In genomic region chr1:20883766-20884165, GRCh38 we compare ENCODE assay signal across 1 cellular context.
TF ChIP-seq lines count a peak whose summit lies in the region.

No MANE protein-coding gene starts in this region.

TF ChIP-seq in GM23338, 12 proteins besides CTCF, POLR2A, EP300 and RAD21 (continued from another document):
- TF ChIP-seq, protein P1, sequence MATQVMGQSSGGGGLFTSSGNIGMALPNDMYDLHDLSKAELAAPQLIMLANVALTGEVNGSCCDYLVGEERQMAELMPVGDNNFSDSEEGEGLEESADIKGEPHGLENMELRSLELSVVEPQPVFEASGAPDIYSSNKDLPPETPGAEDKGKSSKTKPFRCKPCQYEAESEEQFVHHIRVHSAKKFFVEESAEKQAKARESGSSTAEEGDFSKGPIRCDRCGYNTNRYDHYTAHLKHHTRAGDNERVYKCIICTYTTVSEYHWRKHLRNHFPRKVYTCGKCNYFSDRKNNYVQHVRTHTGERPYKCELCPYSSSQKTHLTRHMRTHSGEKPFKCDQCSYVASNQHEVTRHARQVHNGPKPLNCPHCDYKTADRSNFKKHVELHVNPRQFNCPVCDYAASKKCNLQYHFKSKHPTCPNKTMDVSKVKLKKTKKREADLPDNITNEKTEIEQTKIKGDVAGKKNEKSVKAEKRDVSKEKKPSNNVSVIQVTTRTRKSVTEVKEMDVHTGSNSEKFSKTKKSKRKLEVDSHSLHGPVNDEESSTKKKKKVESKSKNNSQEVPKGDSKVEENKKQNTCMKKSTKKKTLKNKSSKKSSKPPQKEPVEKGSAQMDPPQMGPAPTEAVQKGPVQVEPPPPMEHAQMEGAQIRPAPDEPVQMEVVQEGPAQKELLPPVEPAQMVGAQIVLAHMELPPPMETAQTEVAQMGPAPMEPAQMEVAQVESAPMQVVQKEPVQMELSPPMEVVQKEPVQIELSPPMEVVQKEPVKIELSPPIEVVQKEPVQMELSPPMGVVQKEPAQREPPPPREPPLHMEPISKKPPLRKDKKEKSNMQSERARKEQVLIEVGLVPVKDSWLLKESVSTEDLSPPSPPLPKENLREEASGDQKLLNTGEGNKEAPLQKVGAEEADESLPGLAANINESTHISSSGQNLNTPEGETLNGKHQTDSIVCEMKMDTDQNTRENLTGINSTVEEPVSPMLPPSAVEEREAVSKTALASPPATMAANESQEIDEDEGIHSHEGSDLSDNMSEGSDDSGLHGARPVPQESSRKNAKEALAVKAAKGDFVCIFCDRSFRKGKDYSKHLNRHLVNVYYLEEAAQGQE (IDR thresholded peaks at IDR 0.05; ENCODE audit: unreplicated experiment): no peak
- TF ChIP-seq, protein P2, sequence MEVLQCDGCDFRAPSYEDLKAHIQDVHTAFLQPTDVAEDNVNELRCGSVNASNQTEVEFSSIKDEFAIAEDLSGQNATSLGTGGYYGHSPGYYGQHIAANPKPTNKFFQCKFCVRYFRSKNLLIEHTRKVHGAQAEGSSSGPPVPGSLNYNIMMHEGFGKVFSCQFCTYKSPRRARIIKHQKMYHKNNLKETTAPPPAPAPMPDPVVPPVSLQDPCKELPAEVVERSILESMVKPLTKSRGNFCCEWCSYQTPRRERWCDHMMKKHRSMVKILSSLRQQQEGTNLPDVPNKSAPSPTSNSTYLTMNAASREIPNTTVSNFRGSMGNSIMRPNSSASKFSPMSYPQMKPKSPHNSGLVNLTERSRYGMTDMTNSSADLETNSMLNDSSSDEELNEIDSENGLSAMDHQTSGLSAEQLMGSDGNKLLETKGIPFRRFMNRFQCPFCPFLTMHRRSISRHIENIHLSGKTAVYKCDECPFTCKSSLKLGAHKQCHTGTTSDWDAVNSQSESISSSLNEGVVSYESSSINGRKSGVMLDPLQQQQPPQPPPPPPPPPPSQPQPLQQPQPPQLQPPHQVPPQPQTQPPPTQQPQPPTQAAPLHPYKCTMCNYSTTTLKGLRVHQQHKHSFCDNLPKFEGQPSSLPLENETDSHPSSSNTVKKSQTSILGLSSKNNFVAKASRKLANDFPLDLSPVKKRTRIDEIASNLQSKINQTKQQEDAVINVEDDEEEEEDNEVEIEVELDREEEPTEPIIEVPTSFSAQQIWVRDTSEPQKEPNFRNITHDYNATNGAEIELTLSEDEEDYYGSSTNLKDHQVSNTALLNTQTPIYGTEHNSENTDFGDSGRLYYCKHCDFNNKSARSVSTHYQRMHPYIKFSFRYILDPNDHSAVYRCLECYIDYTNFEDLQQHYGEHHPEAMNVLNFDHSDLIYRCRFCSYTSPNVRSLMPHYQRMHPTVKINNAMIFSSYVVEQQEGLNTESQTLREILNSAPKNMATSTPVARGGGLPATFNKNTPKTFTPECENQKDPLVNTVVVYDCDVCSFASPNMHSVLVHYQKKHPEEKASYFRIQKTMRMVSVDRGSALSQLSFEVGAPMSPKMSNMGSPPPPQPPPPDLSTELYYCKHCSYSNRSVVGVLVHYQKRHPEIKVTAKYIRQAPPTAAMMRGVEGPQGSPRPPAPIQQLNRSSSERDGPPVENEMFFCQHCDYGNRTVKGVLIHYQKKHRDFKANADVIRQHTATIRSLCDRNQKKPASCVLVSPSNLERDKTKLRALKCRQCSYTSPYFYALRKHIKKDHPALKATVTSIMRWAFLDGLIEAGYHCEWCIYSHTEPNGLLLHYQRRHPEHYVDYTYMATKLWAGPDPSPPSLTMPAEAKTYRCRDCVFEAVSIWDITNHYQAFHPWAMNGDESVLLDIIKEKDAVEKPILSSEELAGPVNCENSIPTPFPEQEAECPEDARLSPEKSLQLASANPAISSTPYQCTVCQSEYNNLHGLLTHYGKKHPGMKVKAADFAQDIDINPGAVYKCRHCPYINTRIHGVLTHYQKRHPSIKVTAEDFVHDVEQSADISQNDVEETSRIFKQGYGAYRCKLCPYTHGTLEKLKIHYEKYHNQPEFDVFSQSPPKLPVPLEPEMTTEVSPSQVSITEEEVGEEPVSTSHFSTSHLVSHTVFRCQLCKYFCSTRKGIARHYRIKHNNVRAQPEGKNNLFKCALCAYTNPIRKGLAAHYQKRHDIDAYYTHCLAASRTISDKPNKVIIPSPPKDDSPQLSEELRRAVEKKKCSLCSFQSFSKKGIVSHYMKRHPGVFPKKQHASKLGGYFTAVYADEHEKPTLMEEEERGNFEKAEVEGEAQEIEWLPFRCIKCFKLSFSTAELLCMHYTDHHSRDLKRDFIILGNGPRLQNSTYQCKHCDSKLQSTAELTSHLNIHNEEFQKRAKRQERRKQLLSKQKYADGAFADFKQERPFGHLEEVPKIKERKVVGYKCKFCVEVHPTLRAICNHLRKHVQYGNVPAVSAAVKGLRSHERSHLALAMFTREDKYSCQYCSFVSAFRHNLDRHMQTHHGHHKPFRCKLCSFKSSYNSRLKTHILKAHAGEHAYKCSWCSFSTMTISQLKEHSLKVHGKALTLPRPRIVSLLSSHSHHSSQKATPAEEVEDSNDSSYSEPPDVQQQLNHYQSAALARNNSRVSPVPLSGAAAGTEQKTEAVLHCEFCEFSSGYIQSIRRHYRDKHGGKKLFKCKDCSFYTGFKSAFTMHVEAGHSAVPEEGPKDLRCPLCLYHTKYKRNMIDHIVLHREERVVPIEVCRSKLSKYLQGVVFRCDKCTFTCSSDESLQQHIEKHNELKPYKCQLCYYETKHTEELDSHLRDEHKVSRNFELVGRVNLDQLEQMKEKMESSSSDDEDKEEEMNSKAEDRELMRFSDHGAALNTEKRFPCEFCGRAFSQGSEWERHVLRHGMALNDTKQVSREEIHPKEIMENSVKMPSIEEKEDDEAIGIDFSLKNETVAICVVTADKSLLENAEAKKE (CRISPR knock-in tag; IDR thresholded peaks at IDR 0.05): no peak
- TF ChIP-seq EZH2 (IDR thresholded peaks at IDR 0.05; ENCODE audit: low read depth, unreplicated experiment) (no peak), NANOG (IDR thresholded peaks at IDR 0.05; ENCODE audit: borderline replicate concordance) (no peak), STAT1 (IDR thresholded peaks at IDR 0.05; ENCODE audit: unreplicated experiment) (no peak), EZH2phosphoT487 (IDR thresholded peaks at IDR 0.05; ENCODE audit: unreplicated experiment) (no peak), ZNF114 (CRISPR knock-in tag; IDR thresholded peaks at IDR 0.05) (no peak), JUNB (IDR thresholded peaks at IDR 0.05; ENCODE audit: unreplicated experiment) (no peak), CREB1 (CRISPR knock-in tag; IDR thresholded peaks at IDR 0.05; ENCODE audit: low read depth) (no peak), POLR2AphosphoS5 (IDR thresholded peaks at IDR 0.05; ENCODE audit: low read depth) (no peak)
- TF ChIP-seq, protein P3, sequence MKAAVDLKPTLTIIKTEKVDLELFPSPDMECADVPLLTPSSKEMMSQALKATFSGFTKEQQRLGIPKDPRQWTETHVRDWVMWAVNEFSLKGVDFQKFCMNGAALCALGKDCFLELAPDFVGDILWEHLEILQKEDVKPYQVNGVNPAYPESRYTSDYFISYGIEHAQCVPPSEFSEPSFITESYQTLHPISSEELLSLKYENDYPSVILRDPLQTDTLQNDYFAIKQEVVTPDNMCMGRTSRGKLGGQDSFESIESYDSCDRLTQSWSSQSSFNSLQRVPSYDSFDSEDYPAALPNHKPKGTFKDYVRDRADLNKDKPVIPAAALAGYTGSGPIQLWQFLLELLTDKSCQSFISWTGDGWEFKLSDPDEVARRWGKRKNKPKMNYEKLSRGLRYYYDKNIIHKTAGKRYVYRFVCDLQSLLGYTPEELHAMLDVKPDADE (IDR thresholded peaks at IDR 0.05): no peak
